Comparison of ENCODE assay signal across 28 cellular contexts in the genomic region with DNA sequence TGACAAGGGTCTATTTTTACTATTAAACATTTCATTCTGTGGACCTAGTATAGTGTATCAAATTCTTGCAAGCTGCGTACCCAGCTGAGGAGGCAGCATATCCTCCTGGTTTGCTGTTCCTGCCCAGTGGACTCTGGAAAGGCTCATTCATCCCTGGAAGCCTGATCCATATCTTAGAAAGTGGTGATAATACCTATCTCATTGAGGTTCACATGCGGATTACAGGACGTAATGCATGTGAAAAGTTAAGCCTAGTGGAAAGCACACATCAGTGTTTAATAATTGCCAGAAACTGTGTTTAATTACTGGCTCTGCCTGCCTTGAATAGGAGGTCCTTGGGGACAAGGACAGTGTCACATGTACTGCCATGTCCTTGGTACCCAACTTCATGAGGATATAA.
"Had no signal": no experiment of that assay in that cellular context is flagged by ENCODE, and none has a peak within 500 bp of the region (broad histone marks: within the 10 kb centered on the region; RNA-seq: fewer than 3 reads in every experiment).

No MANE protein-coding gene starts in this region.

- H3K9me3 ChIP-seq: ascending aorta, breast epithelium, colonic mucosa, esophagus squamous epithelium, gastroesophageal sphincter had no signal

- H3K36me3 ChIP-seq: ascending aorta, breast epithelium, cardiac muscle cell, colonic mucosa, esophagus squamous epithelium, gastroesophageal sphincter had no signal

- ATAC-seq: activated naive CD4-positive, alpha-beta T cell treated with anti-CD3 and anti-CD28 coated beads, Interleukin-2, amount 50 U/mL, for 72 hours; activated T-cell treated with anti-CD3 and anti-CD28 coated beads, Interleukin-2, amount 50 U/mL, for 72 hours; gastroesophageal sphincter had no signal

- H3K4me3 ChIP-seq: ascending aorta, breast epithelium, cardiac muscle cell, colonic mucosa, esophagus squamous epithelium, gastroesophageal sphincter had no signal

- H3K27me3 ChIP-seq: ascending aorta, breast epithelium, cardiac muscle cell, colonic mucosa, esophagus squamous epithelium, gastroesophageal sphincter had no signal

- H3K27ac ChIP-seq: ascending aorta, breast epithelium, cardiac muscle cell, colonic mucosa, epithelial cell of prostate, esophagus squamous epithelium, gastroesophageal sphincter, VCaP had no signal

- DNase-seq: activated CD4-positive, alpha-beta memory T cell treated with anti-CD3 and anti-CD28 coated beads, Interleukin-2, amount 10 ng/mL, durations not matched to agents 7 days and 5 days; activated CD4-positive, alpha-beta T cell treated with anti-CD3 and anti-CD28 coated beads for 1 hour; activated CD4-positive, alpha-beta T cell treated with anti-CD3 and anti-CD28 coated beads for 4 hours; activated CD4-positive, alpha-beta T cell treated with anti-CD3 and anti-CD28 coated beads, Interleukin-2, amount 10 ng/mL, durations not matched to agents 7 days and 5 days; activated CD4-positive, alpha-beta T cell treated with anti-CD3 and anti-CD28 coated beads, Interleukin-2, amount 50 U/mL, for 4 hours; activated CD8-positive, alpha-beta memory T cell treated with anti-CD3 and anti-CD28 coated beads, Interleukin-2, amount 50 U/mL, for 48 hours; activated gamma-delta T cell; activated naive CD4-positive, alpha-beta T cell; activated naive CD4-positive, alpha-beta T cell treated with anti-CD3 and anti-CD28 coated beads, Interleukin-2, amount 10 ng/mL, durations not matched to agents 7 days and 5 days; activated naive CD8-positive, alpha-beta T cell treated with anti-CD3 and anti-CD28 coated beads, Interleukin-2, amount 10 ng/mL, durations not matched to agents 7 days and 5 days; activated T-cell treated with anti-CD3 and anti-CD28 coated beads for 4 hours; activated T-cell treated with anti-CD3 and anti-CD28 coated beads, Interleukin-2, amount 50 U/mL, for 24 hours; activated T-cell treated with anti-CD3 and anti-CD28 coated beads, Interleukin-2, amount 50 U/mL, for 72 hours; central memory CD4-positive, alpha-beta T cell; cerebellar nuclear complex; colonic mucosa; effector CD8-positive, alpha-beta T cell; esophagus squamous epithelium; foreskin melanocyte; T-helper 2 cell had no signal

- H3K4me1 ChIP-seq: ascending aorta, breast epithelium, colonic mucosa, esophagus squamous epithelium, gastroesophageal sphincter had no signal

- FAIRE-seq: endothelial cell of umbilical vein had no signal
